ENCODE assay signal across 1 cellular context in the genomic region with DNA sequence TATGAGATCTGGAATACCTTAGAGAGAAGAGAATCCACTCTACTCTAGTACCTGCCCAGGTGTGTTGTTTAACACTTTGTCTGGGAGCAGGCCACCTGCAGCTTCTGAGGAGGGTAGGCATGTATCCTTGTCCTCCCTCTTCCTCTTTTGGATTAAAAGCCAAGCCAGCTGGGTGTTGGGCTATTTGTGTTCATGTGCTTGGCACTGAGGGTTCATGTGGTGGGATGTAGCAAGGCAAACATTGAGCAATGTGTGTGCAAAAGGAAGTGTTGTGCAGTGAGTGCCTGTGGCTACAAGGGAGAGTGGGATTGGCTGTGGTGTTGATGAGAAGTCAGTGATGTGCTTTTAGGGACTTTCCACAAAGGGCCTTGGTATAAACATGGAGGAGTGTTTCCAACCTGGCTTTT.
TF ChIP-seq lines count a peak whose summit lies in the region.

No MANE protein-coding gene starts in this region.

TF ChIP-seq in H1, 55 proteins besides CTCF, POLR2A, EP300 and RAD21:
- TF ChIP-seq, protein P1, sequence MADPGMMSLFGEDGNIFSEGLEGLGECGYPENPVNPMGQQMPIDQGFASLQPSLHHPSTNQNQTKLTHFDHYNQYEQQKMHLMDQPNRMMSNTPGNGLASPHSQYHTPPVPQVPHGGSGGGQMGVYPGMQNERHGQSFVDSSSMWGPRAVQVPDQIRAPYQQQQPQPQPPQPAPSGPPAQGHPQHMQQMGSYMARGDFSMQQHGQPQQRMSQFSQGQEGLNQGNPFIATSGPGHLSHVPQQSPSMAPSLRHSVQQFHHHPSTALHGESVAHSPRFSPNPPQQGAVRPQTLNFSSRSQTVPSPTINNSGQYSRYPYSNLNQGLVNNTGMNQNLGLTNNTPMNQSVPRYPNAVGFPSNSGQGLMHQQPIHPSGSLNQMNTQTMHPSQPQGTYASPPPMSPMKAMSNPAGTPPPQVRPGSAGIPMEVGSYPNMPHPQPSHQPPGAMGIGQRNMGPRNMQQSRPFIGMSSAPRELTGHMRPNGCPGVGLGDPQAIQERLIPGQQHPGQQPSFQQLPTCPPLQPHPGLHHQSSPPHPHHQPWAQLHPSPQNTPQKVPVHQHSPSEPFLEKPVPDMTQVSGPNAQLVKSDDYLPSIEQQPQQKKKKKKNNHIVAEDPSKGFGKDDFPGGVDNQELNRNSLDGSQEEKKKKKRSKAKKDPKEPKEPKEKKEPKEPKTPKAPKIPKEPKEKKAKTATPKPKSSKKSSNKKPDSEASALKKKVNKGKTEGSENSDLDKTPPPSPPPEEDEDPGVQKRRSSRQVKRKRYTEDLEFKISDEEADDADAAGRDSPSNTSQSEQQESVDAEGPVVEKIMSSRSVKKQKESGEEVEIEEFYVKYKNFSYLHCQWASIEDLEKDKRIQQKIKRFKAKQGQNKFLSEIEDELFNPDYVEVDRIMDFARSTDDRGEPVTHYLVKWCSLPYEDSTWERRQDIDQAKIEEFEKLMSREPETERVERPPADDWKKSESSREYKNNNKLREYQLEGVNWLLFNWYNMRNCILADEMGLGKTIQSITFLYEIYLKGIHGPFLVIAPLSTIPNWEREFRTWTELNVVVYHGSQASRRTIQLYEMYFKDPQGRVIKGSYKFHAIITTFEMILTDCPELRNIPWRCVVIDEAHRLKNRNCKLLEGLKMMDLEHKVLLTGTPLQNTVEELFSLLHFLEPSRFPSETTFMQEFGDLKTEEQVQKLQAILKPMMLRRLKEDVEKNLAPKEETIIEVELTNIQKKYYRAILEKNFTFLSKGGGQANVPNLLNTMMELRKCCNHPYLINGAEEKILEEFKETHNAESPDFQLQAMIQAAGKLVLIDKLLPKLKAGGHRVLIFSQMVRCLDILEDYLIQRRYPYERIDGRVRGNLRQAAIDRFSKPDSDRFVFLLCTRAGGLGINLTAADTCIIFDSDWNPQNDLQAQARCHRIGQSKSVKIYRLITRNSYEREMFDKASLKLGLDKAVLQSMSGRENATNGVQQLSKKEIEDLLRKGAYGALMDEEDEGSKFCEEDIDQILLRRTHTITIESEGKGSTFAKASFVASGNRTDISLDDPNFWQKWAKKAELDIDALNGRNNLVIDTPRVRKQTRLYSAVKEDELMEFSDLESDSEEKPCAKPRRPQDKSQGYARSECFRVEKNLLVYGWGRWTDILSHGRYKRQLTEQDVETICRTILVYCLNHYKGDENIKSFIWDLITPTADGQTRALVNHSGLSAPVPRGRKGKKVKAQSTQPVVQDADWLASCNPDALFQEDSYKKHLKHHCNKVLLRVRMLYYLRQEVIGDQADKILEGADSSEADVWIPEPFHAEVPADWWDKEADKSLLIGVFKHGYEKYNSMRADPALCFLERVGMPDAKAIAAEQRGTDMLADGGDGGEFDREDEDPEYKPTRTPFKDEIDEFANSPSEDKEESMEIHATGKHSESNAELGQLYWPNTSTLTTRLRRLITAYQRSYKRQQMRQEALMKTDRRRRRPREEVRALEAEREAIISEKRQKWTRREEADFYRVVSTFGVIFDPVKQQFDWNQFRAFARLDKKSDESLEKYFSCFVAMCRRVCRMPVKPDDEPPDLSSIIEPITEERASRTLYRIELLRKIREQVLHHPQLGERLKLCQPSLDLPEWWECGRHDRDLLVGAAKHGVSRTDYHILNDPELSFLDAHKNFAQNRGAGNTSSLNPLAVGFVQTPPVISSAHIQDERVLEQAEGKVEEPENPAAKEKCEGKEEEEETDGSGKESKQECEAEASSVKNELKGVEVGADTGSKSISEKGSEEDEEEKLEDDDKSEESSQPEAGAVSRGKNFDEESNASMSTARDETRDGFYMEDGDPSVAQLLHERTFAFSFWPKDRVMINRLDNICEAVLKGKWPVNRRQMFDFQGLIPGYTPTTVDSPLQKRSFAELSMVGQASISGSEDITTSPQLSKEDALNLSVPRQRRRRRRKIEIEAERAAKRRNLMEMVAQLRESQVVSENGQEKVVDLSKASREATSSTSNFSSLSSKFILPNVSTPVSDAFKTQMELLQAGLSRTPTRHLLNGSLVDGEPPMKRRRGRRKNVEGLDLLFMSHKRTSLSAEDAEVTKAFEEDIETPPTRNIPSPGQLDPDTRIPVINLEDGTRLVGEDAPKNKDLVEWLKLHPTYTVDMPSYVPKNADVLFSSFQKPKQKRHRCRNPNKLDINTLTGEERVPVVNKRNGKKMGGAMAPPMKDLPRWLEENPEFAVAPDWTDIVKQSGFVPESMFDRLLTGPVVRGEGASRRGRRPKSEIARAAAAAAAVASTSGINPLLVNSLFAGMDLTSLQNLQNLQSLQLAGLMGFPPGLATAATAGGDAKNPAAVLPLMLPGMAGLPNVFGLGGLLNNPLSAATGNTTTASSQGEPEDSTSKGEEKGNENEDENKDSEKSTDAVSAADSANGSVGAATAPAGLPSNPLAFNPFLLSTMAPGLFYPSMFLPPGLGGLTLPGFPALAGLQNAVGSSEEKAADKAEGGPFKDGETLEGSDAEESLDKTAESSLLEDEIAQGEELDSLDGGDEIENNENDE (IDR thresholded peaks at IDR 0.05; ENCODE audit: insufficient replicate concordance, low read length): no peak
- TF ChIP-seq, protein P2, sequence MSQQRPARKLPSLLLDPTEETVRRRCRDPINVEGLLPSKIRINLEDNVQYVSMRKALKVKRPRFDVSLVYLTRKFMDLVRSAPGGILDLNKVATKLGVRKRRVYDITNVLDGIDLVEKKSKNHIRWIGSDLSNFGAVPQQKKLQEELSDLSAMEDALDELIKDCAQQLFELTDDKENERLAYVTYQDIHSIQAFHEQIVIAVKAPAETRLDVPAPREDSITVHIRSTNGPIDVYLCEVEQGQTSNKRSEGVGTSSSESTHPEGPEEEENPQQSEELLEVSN (IDR thresholded peaks at IDR 0.05): no peak
- TF ChIP-seq YY1 (IDR thresholded peaks at IDR 0.05; ENCODE audit: low read depth, low read length) (no peak), GTF2F1 (IDR thresholded peaks at IDR 0.05; ENCODE audit: borderline replicate concordance, low read depth, low read length) (no peak), SUZ12 (IDR thresholded peaks at IDR 0.05; ENCODE audit: low read length) (no peak), TEAD4 (IDR thresholded peaks at IDR 0.05; ENCODE audit: low read depth, low read length) (no peak), SIN3A (conservative IDR thresholded peaks at IDR 0.05 in 1 of 2, IDR thresholded peaks at IDR 0.05 in 1 of 2; ENCODE audit: low read depth in 1 of 2, low read length in 2 of 2) (no peak), POLR2AphosphoS5 (IDR thresholded peaks at IDR 0.05; ENCODE audit: low read depth, low read length) (no peak), TCF12 (IDR thresholded peaks at IDR 0.05; ENCODE audit: low read depth, low read length) (no peak), SIX5 (IDR thresholded peaks at IDR 0.05; ENCODE audit: low read depth, low read length) (no peak), NANOG (IDR thresholded peaks at IDR 0.05; ENCODE audit: insufficient read depth, low read depth, low read length, poor library complexity, severe bottlenecking) (no peak)
- TF ChIP-seq, protein P3, sequence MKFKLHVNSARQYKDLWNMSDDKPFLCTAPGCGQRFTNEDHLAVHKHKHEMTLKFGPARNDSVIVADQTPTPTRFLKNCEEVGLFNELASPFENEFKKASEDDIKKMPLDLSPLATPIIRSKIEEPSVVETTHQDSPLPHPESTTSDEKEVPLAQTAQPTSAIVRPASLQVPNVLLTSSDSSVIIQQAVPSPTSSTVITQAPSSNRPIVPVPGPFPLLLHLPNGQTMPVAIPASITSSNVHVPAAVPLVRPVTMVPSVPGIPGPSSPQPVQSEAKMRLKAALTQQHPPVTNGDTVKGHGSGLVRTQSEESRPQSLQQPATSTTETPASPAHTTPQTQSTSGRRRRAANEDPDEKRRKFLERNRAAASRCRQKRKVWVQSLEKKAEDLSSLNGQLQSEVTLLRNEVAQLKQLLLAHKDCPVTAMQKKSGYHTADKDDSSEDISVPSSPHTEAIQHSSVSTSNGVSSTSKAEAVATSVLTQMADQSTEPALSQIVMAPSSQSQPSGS (IDR thresholded peaks at IDR 0.05; ENCODE audit: low read length): no peak
- TF ChIP-seq, protein P4, sequence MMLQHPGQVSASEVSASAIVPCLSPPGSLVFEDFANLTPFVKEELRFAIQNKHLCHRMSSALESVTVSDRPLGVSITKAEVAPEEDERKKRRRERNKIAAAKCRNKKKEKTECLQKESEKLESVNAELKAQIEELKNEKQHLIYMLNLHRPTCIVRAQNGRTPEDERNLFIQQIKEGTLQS (IDR thresholded peaks at IDR 0.05; ENCODE audit: insufficient read depth, low read depth, low read length): no peak
- TF ChIP-seq, protein P5, sequence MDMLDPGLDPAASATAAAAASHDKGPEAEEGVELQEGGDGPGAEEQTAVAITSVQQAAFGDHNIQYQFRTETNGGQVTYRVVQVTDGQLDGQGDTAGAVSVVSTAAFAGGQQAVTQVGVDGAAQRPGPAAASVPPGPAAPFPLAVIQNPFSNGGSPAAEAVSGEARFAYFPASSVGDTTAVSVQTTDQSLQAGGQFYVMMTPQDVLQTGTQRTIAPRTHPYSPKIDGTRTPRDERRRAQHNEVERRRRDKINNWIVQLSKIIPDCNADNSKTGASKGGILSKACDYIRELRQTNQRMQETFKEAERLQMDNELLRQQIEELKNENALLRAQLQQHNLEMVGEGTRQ (IDR thresholded peaks at IDR 0.05; ENCODE audit: low read length): no peak
